In the genomic region with DNA sequence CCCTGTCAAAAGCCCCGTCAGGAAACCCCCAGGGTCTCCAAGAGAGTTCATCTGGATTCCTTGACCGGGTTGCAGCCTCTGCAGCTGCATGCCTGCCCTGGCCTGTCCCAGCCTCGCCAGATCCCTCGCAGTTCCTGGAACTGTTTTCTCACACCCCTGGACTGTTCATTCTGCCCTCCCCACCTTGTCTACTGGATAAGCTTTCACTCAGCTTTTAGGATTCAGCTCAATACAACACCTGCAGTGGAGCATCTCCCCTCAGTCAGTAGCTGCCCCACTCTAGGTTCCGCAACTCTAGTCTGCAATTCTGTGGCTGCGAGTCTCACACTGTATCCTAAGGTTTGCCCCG, we compare ENCODE assay signal across 15 cellular contexts.
DNase-seq lines count a peak whose midpoint lies in the region; ATAC-seq, FAIRE-seq and TF ChIP-seq lines count a peak whose summit lies in the region.
"Had no signal": no experiment of that assay in that cellular context is flagged by ENCODE, and none has a peak within 500 bp of the region (broad histone marks: within the 10 kb centered on the region; RNA-seq: fewer than 3 reads in every experiment).

No MANE protein-coding gene starts in this region.

- no peaks in the 10 kb centered on the region for H3K9me3 Mint-ChIP-seq in CD4-positive, alpha-beta T cell

- no peak for FAIRE-seq in bronchial epithelial cell (lab: Jason Lieb, UNC)
- FAIRE-seq: G401.6 had no signal

- no peaks in the 10 kb centered on the region for H3K36me3 ChIP-seq in bronchial epithelial cell (ENCODE audit: control insufficient read depth, insufficient read depth, low read length)
- H3K36me3 ChIP-seq: BLaER1 treated with 17β-estradiol and CSF1 and Interleukin-3, amounts not matched to agents 10 nM and 100 nM; HAP-1 had no signal

- no peaks in the 10 kb centered on the region for H3K27me3 ChIP-seq in CD4-positive, alpha-beta T cell (ENCODE audit: control insufficient read depth, insufficient read depth, low read length)
- peaks cover 2% of the 10 kb centered on the region for H3K27me3 ChIP-seq in bronchial epithelial cell (ENCODE audit: control insufficient read depth, insufficient read depth, low read length)

- intact Hi-C loops in CD4-positive, alpha-beta T cell (cut with DNase I, micrococcal nuclease), result loop anchor here (1.0 to 10.0 kb wide), 10 partner anchors 64 to 1276 kb away; partner anchors contain the start of genes AXDND1 (in 1 of the 2), CEP350 (in 1 of the 2), TOR1AIP2 (in 1 of the 2) and TOR3A (in 1 of the 2)
- intact Hi-C loops in posterior cingulate gyrus (cut with DNase I), result no loop called here

- H3K36me3 Mint-ChIP-seq in CD4-positive, alpha-beta T cell (ENCODE audit: low read depth), result peaks cover 4% of the 10 kb centered on the region
- H3K36me3 Mint-ChIP-seq: CD8-positive, alpha-beta memory T cell had no signal

- H3K27ac Mint-ChIP-seq in CD4-positive, alpha-beta T cell, result peak overlapping the region; percentile 8
- H3K27ac Mint-ChIP-seq: B cell had no signal

- peaks cover 15% of the 10 kb centered on the region for H3K4me1 Mint-ChIP-seq in CD4-positive, alpha-beta T cell (ENCODE audit: low read depth)

- no peak for ATAC-seq in activated CD4-positive, CD25-positive, alpha-beta regulatory T cell treated with anti-CD3 and anti-CD28 coated beads, Interleukin-2, amount 50 U/mL, for 24 hours
- no peak for ATAC-seq in CD4-positive, alpha-beta T cell (ENCODE audit: poor library complexity)
- no peak for ATAC-seq in GM19328 (IDR thresholded peaks at IDR 0.05; ENCODE audit: unreplicated experiment)

- H3K9me3 ChIP-seq in CD4-positive, alpha-beta T cell (ENCODE audit: control insufficient read depth, low read length), result no peaks in the 10 kb centered on the region
- H3K9me3 ChIP-seq: BLaER1 treated with 17β-estradiol and CSF1 and Interleukin-3, amounts not matched to agents 10 nM and 100 nM; HAP-1 had no signal

- CTCF ChIA-PET in CD4-positive, alpha-beta T cell (lab: Charles Lee), result interaction anchor here (1.0 to 2.5 kb wide), 12 partner anchors 9 to 1035 kb away, joined by 3 to 67 read pairs (median 4); no protein-coding TSS in a partner anchor

- DNase-seq in activated CD4-positive, CD25-positive, alpha-beta regulatory T cell treated with anti-CD3 and anti-CD28 coated beads, Interleukin-2, amount 50 U/mL, for 72 hours, result peak; percentile 24
- no peak for DNase-seq in CD4-positive, alpha-beta T cell
- DNase-seq in bronchial epithelial cell (ENCODE audit: low read depth) (peak; percentile 27), mesenteric fat pad (ENCODE audit: low spot score) (peak; percentile 67), HK-2 (ENCODE audit: unreplicated experiment) (no peak), posterior cingulate gyrus (no peak)

- POLR2A ChIA-PET in CD4-positive, alpha-beta T cell (lab: Charles Lee), result interaction anchor here (1.0 to 1.6 kb wide), 7 partner anchors 22 to 730 kb away, joined by 3 to 12 read pairs (median 6); partner anchors contain the start of genes CEP350 and TOR1AIP1

- no peak overlapping the region for H3K4me3 Mint-ChIP-seq in CD4-positive, alpha-beta T cell
- H3K4me3 Mint-ChIP-seq: B cell had no signal

- TF ChIP-seq CTCF in CD4-positive, alpha-beta T cell (IDR thresholded peaks at IDR 0.05), result no peak
- no peak for TF ChIP-seq CTCF in bronchial epithelial cell (IDR thresholded peaks at IDR 0.05; ENCODE audit: insufficient read depth, low read length, severe bottlenecking)

- peaks cover 5% of the 10 kb centered on the region for H3K27me3 Mint-ChIP-seq in CD4-positive, alpha-beta T cell

- no peak overlapping the region for H3K4me3 ChIP-seq in bronchial epithelial cell (ENCODE audit: low read depth, low read length)
- H3K4me3 ChIP-seq: BLaER1 treated with 17β-estradiol and CSF1 and Interleukin-3, amounts not matched to agents 10 nM and 100 nM; GM23248; HAP-1 had no signal

- H3K27ac ChIP-seq in CD4-positive, alpha-beta T cell (ENCODE audit: low read depth, low read length), result no peak overlapping the region
- H3K27ac ChIP-seq: BLaER1 treated with 17β-estradiol and CSF1 and Interleukin-3, amounts not matched to agents 10 nM and 100 nM; GM23248; HL-60 had no signal

Comparison
In these comparisons a context has a peak if more than half of its experiments do, and no peak if none do; other contexts are left out.
1. DNase-seq: peak in activated CD4-positive, CD25-positive, alpha-beta regulatory T cell treated with anti-CD3 and anti-CD28 coated beads, Interleukin-2, amount 50 U/mL, for 72 hours (single experiment), bronchial epithelial cell (single experiment) and mesenteric fat pad (single experiment); none in CD4-positive, alpha-beta T cell (0 of 10), HK-2 (single experiment) and posterior cingulate gyrus (0 of 10).